ENCODE assay signal across 12 cellular contexts in the genomic region with DNA sequence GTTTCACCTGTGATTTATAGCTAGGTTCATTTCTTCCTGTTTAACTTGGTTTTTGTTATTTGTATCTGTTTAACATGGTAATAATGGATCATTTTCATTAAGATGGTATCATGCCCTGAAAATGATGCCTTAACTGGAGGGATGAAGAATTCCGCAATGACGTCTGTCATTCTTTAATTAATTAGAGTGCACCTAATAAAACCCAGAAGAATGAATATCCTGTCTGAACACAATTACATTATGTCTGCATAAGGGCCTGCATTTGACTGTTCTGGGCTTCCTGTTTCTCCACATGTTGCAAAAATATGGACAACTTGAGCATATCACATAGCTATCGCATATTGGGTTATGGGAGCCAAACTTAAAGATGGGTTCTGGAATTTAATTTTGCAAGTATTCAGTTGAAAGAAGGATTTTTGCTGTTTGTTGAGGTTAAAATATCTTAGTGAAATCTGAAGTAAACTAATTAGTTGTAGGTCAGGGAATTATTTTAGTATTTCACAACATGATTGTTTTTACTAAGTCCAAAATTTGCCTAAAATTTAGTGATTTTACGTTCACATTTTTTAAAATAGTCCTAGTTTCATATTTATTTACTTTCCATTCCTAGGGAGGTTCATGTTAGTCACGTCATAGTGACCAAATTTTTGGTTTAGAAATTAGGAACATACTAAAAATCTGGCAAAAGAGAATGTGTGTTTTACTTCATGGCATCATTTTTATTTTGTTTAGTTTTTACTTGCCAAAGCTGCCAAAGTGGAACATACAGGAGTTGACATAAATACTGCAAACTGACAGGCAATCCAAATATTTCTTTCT.
DNase-seq lines count a peak whose midpoint lies in the region; ATAC-seq, FAIRE-seq and TF ChIP-seq lines count a peak whose summit lies in the region.
"Had no signal": no experiment of that assay in that cellular context is flagged by ENCODE, and none has a peak within 500 bp of the region (broad histone marks: within the 10 kb centered on the region; RNA-seq: fewer than 3 reads in every experiment).

No MANE protein-coding gene starts in this region.

- H3K9me3 Mint-ChIP-seq in MCF 10A (ENCODE audit: unreplicated experiment) (no peaks in the 10 kb centered on the region), Calu3 (ENCODE audit: low read depth, unreplicated experiment) (no peaks in the 10 kb centered on the region), immature natural killer cell (peaks cover 0 to 3% (median 0%) of the 10 kb centered on the region in 6 donors)
- H3K9me3 Mint-ChIP-seq: activated T-helper 2 cell treated with anti-CD3 and anti-CD28 coated beads, Interferon-gamma antibody, Interleukin-2, Interleukin-4, amounts not matched to agents 10 μg/mL and 5 μg/mL and 100 μg/mL, durations not matched to agents 14 hours and 24 hours and 36 hours had no signal

- 91% methylated on average over 5 of the region's 5 CpGs for WGBS in smooth muscle cell (ENCODE audit: low lambda C conversion rate)

- CTCF ChIA-PET in HCT116 (lab: Charles Lee): interaction anchor here (2.4 kb wide), 1 partner anchor 9 kb away, joined by 6 read pairs; no protein-coding TSS in a partner anchor
- CTCF ChIA-PET in MCF 10A (lab: Yijun Ruan, JAX): interaction anchor here (0.7 to 2.3 kb wide), 3 partner anchors 34 to 71 kb away, joined by 3 to 6 read pairs (median 3); no protein-coding TSS in a partner anchor
- CTCF ChIA-PET in Calu3 (lab: Charles Lee): no interaction called here

- peak overlapping the region in 1 of 2 experiments; percentile 16; a peak in 2 of 4 replicates for H3K4me3 ChIP-seq in HCT116 (replicated peaks in 1 of 2; ENCODE audit: low read depth in 1 of 2, low read length in 2 of 2)
- no peak overlapping the region for H3K4me3 ChIP-seq in smooth muscle cell
- H3K4me3 ChIP-seq: GM12878 had no signal

- H2AFZ ChIP-seq in HCT116 (ENCODE audit: low read depth, low read length, poor library complexity, severe bottlenecking) (peak overlapping the region; percentile 81), smooth muscle cell (ENCODE audit: low read depth) (no peak overlapping the region)

- H3K27ac ChIP-seq in HCT116 (ENCODE audit: low read depth, low read length) (no peak overlapping the region; the same call in 1 of the 2 replicates), smooth muscle cell (ENCODE audit: low read depth) (peak overlapping the region; percentile 0)

- ATAC-seq in HCT116: no peak
- ATAC-seq: GM12878 had no signal

- DNase-seq in HCT116 (ENCODE audit: low read depth, low spot score): no peak
- no peak for DNase-seq in MCF 10A (ENCODE audit: unreplicated experiment)
- no peak for DNase-seq in smooth muscle cell (lab: John Stamatoyannopoulos, UW; ENCODE audit: unreplicated experiment)
- DNase-seq in Calu3: no peak
- DNase-seq in immature natural killer cell: no peak
- no peak for DNase-seq in NCI-H510A treated with DMSO at 0.1 percent for 48 hours (lab: John Stamatoyannopoulos, UW)
- no peak for DNase-seq in NCI-H146 (lab: John Stamatoyannopoulos, UW)
- DNase-seq: NCI-H510A, T-helper 9 cell had no signal

- H3K9me3 ChIP-seq in HCT116 (ENCODE audit: control insufficient read depth in 1 of 2, insufficient read depth in 1 of 2, low read depth in 1 of 2, low read length in 2 of 2): no peaks in the 10 kb centered on the region
- no peaks in the 10 kb centered on the region for H3K9me3 ChIP-seq in smooth muscle cell (replicated peaks; ENCODE audit: low read depth)

- POLR2A ChIA-PET in HCT116 (lab: Charles Lee): no interaction called here
- POLR2A ChIA-PET in MCF 10A (lab: Yijun Ruan, JAX): interaction anchor here (0.6 to 2.7 kb wide), 20 partner anchors 9 to 406 kb away, joined by 3 to 14 read pairs (median 4); a partner anchor contains a TSS

- H3K79me2 ChIP-seq in HCT116 (ENCODE audit: insufficient read depth, low read length): no peaks in the 10 kb centered on the region
- no peaks in the 10 kb centered on the region for H3K79me2 ChIP-seq in smooth muscle cell (ENCODE audit: low read depth)

- TF ChIP-seq RAD21 in HCT116 (IDR thresholded peaks at IDR 0.05; ENCODE audit: low read depth): no peak

- H3K27me3 Mint-ChIP-seq in MCF 10A (ENCODE audit: insufficient read depth, unreplicated experiment) (no peaks in the 10 kb centered on the region), Calu3 (ENCODE audit: unreplicated experiment) (no peaks in the 10 kb centered on the region), immature natural killer cell (ENCODE audit: low read depth in 3 of 3) (peaks cover 0 to 2% (median 0%) of the 10 kb centered on the region in 3 donors)

- TF ChIP-seq CTCF in HCT116 (IDR thresholded peaks at IDR 0.05 in 2 of 3, conservative IDR thresholded peaks at IDR 0.05 in 1 of 3; ENCODE audit: borderline replicate concordance in 1 of 3, insufficient read depth in 1 of 3, low read depth in 2 of 3, low read length in 2 of 3) (no peak), MCF 10A (IDR thresholded peaks at IDR 0.05; ENCODE audit: unreplicated experiment) (no peak), smooth muscle cell (IDR thresholded peaks at IDR 0.05; ENCODE audit: borderline replicate concordance, insufficient read depth, poor library complexity, severe bottlenecking) (no peak), Calu3 (IDR thresholded peaks at IDR 0.05; ENCODE audit: unreplicated experiment) (no peak)

- intact Hi-C loops in HCT116 (cut with micrococcal nuclease): loop anchor here (5.0 to 10.0 kb wide), 2 partner anchors 171 to 322 kb away; a partner anchor contains a TSS
- intact Hi-C loops in MCF 10A (cut with micrococcal nuclease): loop anchor here (2.0 to 5.0 kb wide), 4 partner anchors 61 to 407 kb away; a partner anchor contains a TSS
- intact Hi-C loops in Calu3 (cut with micrococcal nuclease; ENCODE audit: unreplicated experiment): loop anchor here (5.0 kb wide), 1 partner anchor 57 kb away; no protein-coding TSS in a partner anchor

- H3K4me2 ChIP-seq in HCT116 (ENCODE audit: low read length) (peak overlapping the region; percentile 70), smooth muscle cell (no peak overlapping the region)

- H3K4me1 Mint-ChIP-seq in MCF 10A (ENCODE audit: insufficient read depth, unreplicated experiment) (peaks cover 58% of the 10 kb centered on the region), Calu3 (ENCODE audit: low read depth, unreplicated experiment) (peaks cover 54% of the 10 kb centered on the region), immature natural killer cell (peaks cover 12 to 18% of the 10 kb centered on the region in 2 donors)

- TF ChIP-seq POLR2A in HCT116 (IDR thresholded peaks at IDR 0.05; ENCODE audit: borderline replicate concordance, extremely low read depth, insufficient read depth, insufficient read length): no peak

- BruUV-seq in HCT116 (replicated peaks; lab: Mats Ljungman, UMichigan) (no TSS peak), MCF 10A (replicated peaks; lab: Mats Ljungman, UMichigan) (no TSS peak), Calu3 (replicated peaks; lab: Mats Ljungman, UMichigan) (no TSS peak)

- peak; percentile 45 for FAIRE-seq in islet of Langerhans (lab: Jason Lieb, UNC)
- FAIRE-seq: GM12878 had no signal

- no peaks in the 10 kb centered on the region for H3K9me2 ChIP-seq in HCT116 (ENCODE audit: insufficient read depth)

- H3K27ac Mint-ChIP-seq in MCF 10A (ENCODE audit: low read depth, unreplicated experiment) (peak overlapping the region; percentile 69), Calu3 (ENCODE audit: unreplicated experiment) (no peak overlapping the region), immature natural killer cell (no peak overlapping the region)
- H3K27ac Mint-ChIP-seq: activated T-helper 2 cell treated with anti-CD3 and anti-CD28 coated beads, Interferon-gamma antibody, Interleukin-2, Interleukin-4, amounts not matched to agents 10 μg/mL and 5 μg/mL and 100 μg/mL, durations not matched to agents 14 hours and 24 hours and 36 hours had no signal

- RAD21 ChIA-PET in HCT116 (lab: Charles Lee; ENCODE audit: low non-redundant PET in 1 of 2, low total read pairs in 2 of 2, uncharacterized antibody in 2 of 2, unreplicated experiment in 2 of 2): interaction anchor here in 1 of 2 experiments (0.6 kb wide), 1 partner anchor 404 kb away, joined by 3 read pairs; no protein-coding TSS in a partner anchor

- H3K27me3 ChIP-seq in HCT116 (ENCODE audit: insufficient read depth, low read length) (no peaks in the 10 kb centered on the region), smooth muscle cell (ENCODE audit: low read depth) (no peaks in the 10 kb centered on the region)

- H3K9ac ChIP-seq in HCT116 (ENCODE audit: low read length) (no peak overlapping the region), smooth muscle cell (ENCODE audit: low read depth) (no peak overlapping the region)

- H4K20me1 ChIP-seq in HCT116 (ENCODE audit: insufficient read depth): no peaks in the 10 kb centered on the region
- H4K20me1 ChIP-seq in smooth muscle cell (ENCODE audit: low read depth): no peaks in the 10 kb centered on the region

- H3K36me3 ChIP-seq in HCT116 (ENCODE audit: control insufficient read depth in 1 of 2, insufficient read depth in 2 of 2, low read length in 2 of 2): no peaks in the 10 kb centered on the region
- H3K36me3 ChIP-seq in smooth muscle cell (ENCODE audit: low read depth): no peaks in the 10 kb centered on the region

- H3K36me3 Mint-ChIP-seq in MCF 10A (ENCODE audit: insufficient read depth, unreplicated experiment): peaks cover 5% of the 10 kb centered on the region
- no peaks in the 10 kb centered on the region for H3K36me3 Mint-ChIP-seq in Calu3 (ENCODE audit: insufficient read depth, unreplicated experiment)
- no peaks in the 10 kb centered on the region for H3K36me3 Mint-ChIP-seq in immature natural killer cell

- peaks cover 10% of the 10 kb centered on the region for H3F3A ChIP-seq in smooth muscle cell (ENCODE audit: low read depth)

- H3K4me1 ChIP-seq in HCT116 (ENCODE audit: control insufficient read depth in 1 of 2, insufficient read depth in 2 of 2, low read length in 2 of 2) (peaks cover 34 to 76% of the 10 kb centered on the region in 2 experiments), smooth muscle cell (ENCODE audit: low read depth) (peaks cover 20% of the 10 kb centered on the region)

- H3K4me3 Mint-ChIP-seq in MCF 10A (ENCODE audit: unreplicated experiment): no peak overlapping the region
- no peak overlapping the region for H3K4me3 Mint-ChIP-seq in Calu3 (ENCODE audit: low read depth, unreplicated experiment)
- no peak overlapping the region for H3K4me3 Mint-ChIP-seq in immature natural killer cell

TF ChIP-seq in HCT116, 20 proteins besides CTCF, POLR2A, EP300 and RAD21 (continues in another document):
- no peak for TF ChIP-seq ZNF274 (IDR thresholded peaks at IDR 0.05; ENCODE audit: low read depth, low read length)
- no peak for TF ChIP-seq JUND (IDR thresholded peaks at IDR 0.05)
- no peak for TF ChIP-seq EZH2 (IDR thresholded peaks at IDR 0.05)
- TF ChIP-seq, protein P1, sequence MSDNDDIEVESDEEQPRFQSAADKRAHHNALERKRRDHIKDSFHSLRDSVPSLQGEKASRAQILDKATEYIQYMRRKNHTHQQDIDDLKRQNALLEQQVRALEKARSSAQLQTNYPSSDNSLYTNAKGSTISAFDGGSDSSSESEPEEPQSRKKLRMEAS (IDR thresholded peaks at IDR 0.05): no peak
- no peak for TF ChIP-seq SP1 (IDR thresholded peaks at IDR 0.05; ENCODE audit: low read depth)
